Comparison of ENCODE assay signal across 19 cellular contexts in genomic region chr2:174439323-174439722, GRCh38.
"Had no signal": no experiment of that assay in that cellular context is flagged by ENCODE, and none has a peak within 500 bp of the region (broad histone marks: within the 10 kb centered on the region; RNA-seq: fewer than 3 reads in every experiment).

No MANE protein-coding gene starts in this region.

- DNase-seq: Karpas-422, KG1, MG63, NCI-H1092, NCI-H1105 treated with DMSO at 0.1 percent for 48 hours, NCI-H1417 treated with DMSO at 0.1 percent for 48 hours, NCI-H146, NCI-H1694 treated with DMSO at 0.1 percent for 48 hours, NCI-H1930, NCI-H2081, NCI-H2107, NCI-H2227 treated with DMSO at 0.1 percent for 48 hours, NCI-H524, NCI-H526 treated with DMSO at 0.1 percent for 48 hours, NCI-H748 treated with DMSO at 0.1 percent for 48 hours, RPMI8226, SHP77 had no signal

- H3K9me3 ChIP-seq: MG63 had no signal

- H3K4me3 ChIP-seq: MG63 had no signal

- ATAC-seq: SK-N-SH treated with all-trans-retinoic acid at 6 μM for 48 hours had no signal

- H3K36me3 ChIP-seq: MG63 had no signal

- FAIRE-seq: RCC 7860 had no signal

- H3K27me3 ChIP-seq: MG63 had no signal
